Comparison of ENCODE assay signal across 9 cellular contexts in the genomic region with DNA sequence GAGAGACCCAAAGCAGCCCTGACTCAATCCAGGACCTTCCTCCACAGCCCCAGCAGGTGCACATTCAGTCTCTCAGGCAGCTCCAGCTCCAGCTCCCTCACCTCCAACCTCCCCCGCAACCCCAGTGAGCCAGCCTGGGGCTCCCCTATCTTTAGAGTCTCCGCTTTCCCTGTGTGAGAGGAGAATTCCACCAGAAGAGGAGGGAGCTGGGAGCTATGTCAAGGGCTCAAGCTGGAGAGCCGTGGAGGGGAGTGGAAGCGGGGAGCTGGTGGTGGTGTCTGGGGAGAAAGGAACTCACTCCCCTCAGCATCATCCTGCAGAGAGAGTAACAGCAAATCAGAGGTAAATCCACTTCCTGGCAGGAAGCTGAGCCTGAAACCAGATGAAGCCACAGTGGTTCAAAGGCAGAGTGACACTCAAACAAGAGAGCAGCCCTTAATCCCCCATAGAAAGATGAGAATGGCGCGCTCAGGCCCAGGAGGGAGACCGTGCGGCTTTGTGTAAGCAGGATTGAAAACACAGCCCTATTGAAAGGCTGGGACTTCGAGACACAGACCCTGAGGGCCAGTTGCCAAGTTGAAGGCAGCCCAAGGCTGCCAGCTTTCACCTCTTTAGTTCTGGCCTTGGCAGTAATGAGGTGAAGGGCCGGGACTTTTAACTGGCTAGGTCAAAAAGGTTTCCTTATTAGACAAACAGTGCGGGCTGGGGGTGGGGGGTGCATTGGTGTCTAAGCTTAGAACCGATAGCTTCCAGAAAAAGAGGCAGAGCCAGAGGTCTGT. TPM values are rescaled to one million over a fixed set of nuclear protein-coding genes. Genes with fewer than 3 reads are reported as not detected.
DNase-seq lines count a peak whose midpoint lies in the region; ATAC-seq and TF ChIP-seq lines count a peak whose summit lies in the region.
"Had no signal": no experiment of that assay in that cellular context is flagged by ENCODE, and none has a peak within 500 bp of the region (broad histone marks: within the 10 kb centered on the region; RNA-seq: fewer than 3 reads in every experiment).

No MANE protein-coding gene starts in this region.

- no CpG with 5 or more reads among the region's 12 CpGs for WGBS in neuronal stem cell (ENCODE audit: extremely low coverage in 2 of 2, insufficient read length in 2 of 2, insufficient replicate concordance in 1 of 2), 2 donors
- WGBS in stomach, 5 donors, result 45 to 59% (median 53%) methylated on average over 12 of the region's 12 CpGs

- no peak for TF ChIP-seq POLR2A in stomach (IDR thresholded peaks at IDR 0.05)

- peak overlapping the region; percentile 68 for H2AFZ ChIP-seq in neuronal stem cell (ENCODE audit: low read length)

- H3K9me3 ChIP-seq in HAP-1, result no peaks in the 10 kb centered on the region
- H3K9me3 ChIP-seq in neuronal stem cell (replicated peaks in 1 of 2; ENCODE audit: control insufficient read depth in 2 of 2, insufficient read depth in 1 of 2, low read depth in 1 of 2, low read length in 2 of 2), result no peaks in the 10 kb centered on the region
- no peaks in the 10 kb centered on the region for H3K9me3 ChIP-seq in stomach
- H3K9me3 ChIP-seq: right atrium auricular region had no signal

- H2BK5ac ChIP-seq in neuronal stem cell (ENCODE audit: low read length), result no peak overlapping the region

- no peaks in the 10 kb centered on the region for H3K36me3 ChIP-seq in HAP-1 (replicated peaks)
- H3K36me3 ChIP-seq in neuronal stem cell (replicated peaks in 1 of 2; ENCODE audit: control insufficient read depth in 2 of 2, insufficient read depth in 2 of 2, low read length in 2 of 2), result no peaks in the 10 kb centered on the region
- H3K36me3 ChIP-seq in stomach, result no peaks in the 10 kb centered on the region
- H3K36me3 ChIP-seq: right atrium auricular region had no signal

- DNase-seq in HAP-1 (ENCODE audit: low spot score in 2 of 2) (peak; percentile 50 to 79), NCI-H2196 treated with DMSO at 0.1 percent for 48 hours (lab: John Stamatoyannopoulos, UW; ENCODE audit: unreplicated experiment) (peak; percentile 76), neuronal stem cell (ENCODE audit: low spot score) (peak; percentile 73), KBM-7 (no peak), stomach (no peak), GM03348 (ENCODE audit: low spot score) (no peak)

- H2AK5ac ChIP-seq in neuronal stem cell (ENCODE audit: low read depth, low read length), result peak overlapping the region; percentile 57

- H3K4me1 ChIP-seq in HAP-1, result peaks cover 8% of the 10 kb centered on the region
- peaks cover 7 to 46% of the 10 kb centered on the region in 2 donors for H3K4me1 ChIP-seq in neuronal stem cell (ENCODE audit: control insufficient read depth in 2 of 2, insufficient read depth in 1 of 2, low read depth in 1 of 2, low read length in 2 of 2)
- peaks cover 16 to 34% (median 26%) of the 10 kb centered on the region in 4 donors for H3K4me1 ChIP-seq in stomach

- no peak overlapping the region for H2BK120ac ChIP-seq in neuronal stem cell (ENCODE audit: low read depth, low read length)

- H3K18ac ChIP-seq in neuronal stem cell (ENCODE audit: low read length), result peak overlapping the region; percentile 73

- H3K23ac ChIP-seq in neuronal stem cell (ENCODE audit: low read depth, low read length, poor library complexity), result no peak overlapping the region

- peak overlapping the region; percentile 43 for H3K4me2 ChIP-seq in neuronal stem cell (ENCODE audit: insufficient read depth, low read length, poor library complexity, severe bottlenecking)

- ATAC-seq in activated T-helper 17 cell treated with anti-CD3 and anti-CD28 coated beads, Interleukin-2, amount 50 U/mL, for 72 hours (replicated peaks), result peak; percentile 94
- no peak for ATAC-seq in GM18867 (IDR thresholded peaks at IDR 0.05; ENCODE audit: unreplicated experiment)

- in situ Hi-C loops in HAP-1 (cut with MboI; ENCODE audit: low sequenced_read_pairs) (no loop called here), KBM-7 (cut with MboI; ENCODE audit: low pct_unique_long_range_greater_than_20kb, low sequenced_read_pairs) (no loop called here)

- H3K27me3 Mint-ChIP-seq in activated T-helper 17 cell treated with anti-CD3 and anti-CD28 coated beads, Interleukin-2, amount 50 U/mL, for 72 hours, result no peaks in the 10 kb centered on the region

- H3K27ac ChIP-seq in neuronal stem cell (replicated peaks; ENCODE audit: low read length) (peak overlapping the region; percentile 19), stomach (no peak overlapping the region)
- H3K27ac ChIP-seq: right atrium auricular region had no signal

- no peak overlapping the region for H2BK15ac ChIP-seq in neuronal stem cell (ENCODE audit: low read length)

- no peaks in the 10 kb centered on the region for H3K36me3 Mint-ChIP-seq in activated T-helper 17 cell treated with anti-CD3 and anti-CD28 coated beads, Interleukin-2, amount 50 U/mL, for 72 hours (ENCODE audit: low read depth)

- no peaks in the 10 kb centered on the region for H3K27me3 ChIP-seq in HAP-1 (ENCODE audit: low read depth)
- peaks cover 0 to 58% (median 13%) of the 10 kb centered on the region in 3 experiments for H3K27me3 ChIP-seq in neuronal stem cell (ENCODE audit: control insufficient read depth in 3 of 3, insufficient read depth in 3 of 3, low read depth in 1 of 3, low read length in 3 of 3)
- peaks cover 0 to 7% (median 0%) of the 10 kb centered on the region in 3 donors for H3K27me3 ChIP-seq in stomach
- H3K27me3 ChIP-seq: right atrium auricular region had no signal

- H3K4me3 ChIP-seq in HAP-1 (no peak overlapping the region), neuronal stem cell (ENCODE audit: low read length in 2 of 2) (no peak overlapping the region), stomach (no peak overlapping the region)
- H3K4me3 ChIP-seq: right atrium auricular region had no signal

- no peak overlapping the region for H4K91ac ChIP-seq in neuronal stem cell (ENCODE audit: low read depth, low read length, poor library complexity)

- intact Hi-C loops in stomach (cut with DNase I; ENCODE audit: low total_unique reads), result no loop called here

- no peak for TF ChIP-seq CTCF in stomach (IDR thresholded peaks at IDR 0.05)

- H2BK12ac ChIP-seq in neuronal stem cell (ENCODE audit: low read length), result no peak overlapping the region

- peak overlapping the region; percentile 89 for H3K27ac Mint-ChIP-seq in activated T-helper 17 cell treated with anti-CD3 and anti-CD28 coated beads, Interleukin-2, amount 50 U/mL, for 72 hours

- peak overlapping the region; percentile 58 for H3K14ac ChIP-seq in neuronal stem cell (ENCODE audit: low read length)

- H3K79me1 ChIP-seq in neuronal stem cell (ENCODE audit: low read depth, low read length), result no peaks in the 10 kb centered on the region

- peaks cover 15% of the 10 kb centered on the region for H3K4me1 Mint-ChIP-seq in activated T-helper 17 cell treated with anti-CD3 and anti-CD28 coated beads, Interleukin-2, amount 50 U/mL, for 72 hours

- H3K9me3 Mint-ChIP-seq in activated T-helper 17 cell treated with anti-CD3 and anti-CD28 coated beads, Interleukin-2, amount 50 U/mL, for 72 hours, result no peaks in the 10 kb centered on the region

- no peak overlapping the region for H3K9ac ChIP-seq in neuronal stem cell (ENCODE audit: low read depth, low read length, poor library complexity)

- no peak overlapping the region for H4K8ac ChIP-seq in neuronal stem cell (ENCODE audit: low read depth, low read length)

- TF ChIP-seq EP300 in stomach (IDR thresholded peaks at IDR 0.05), result no peak

- no peak overlapping the region for H3K4ac ChIP-seq in neuronal stem cell (ENCODE audit: low read length)

- peak overlapping the region; percentile 64 for H3K4me3 Mint-ChIP-seq in activated T-helper 17 cell treated with anti-CD3 and anti-CD28 coated beads, Interleukin-2, amount 50 U/mL, for 72 hours

RNA-seq across cellular contexts. Expression of gene CDON, which starts 21.4 kb away (rescaled TPM):
- 1 to 10 TPM; 1.8 to 2.6 TPM for total RNA-seq in activated T-helper 17 cell treated with anti-CD3 and anti-CD28 coated beads, Interleukin-2, amount 50 U/mL, for 72 hours
- 39.7 TPM for polyA plus RNA-seq in neuronal stem cell (2013, experiment 1 of 2)
- 38.5 TPM for polyA plus RNA-seq in neuronal stem cell (2013, experiment 2 of 2)
- 10 to 100 TPM; 16.1 to 80.8 (median 26.8) TPM for total RNA-seq in stomach
- 1 to 10 TPM in 1 of 3 donors, under 1 TPM in 2; 0.31 to 1.0 (median 0.44) TPM for polyA plus RNA-seq in stomach

Comparison
In these comparisons a context has a peak if more than half of its experiments do, and no peak if none do; other contexts are left out.
1. DNase-seq: peak in HAP-1 (2 of 2), NCI-H2196 treated with DMSO at 0.1 percent for 48 hours (single experiment) and neuronal stem cell (single experiment); none in KBM-7 (single experiment), stomach (single experiment) and GM03348 (single experiment).
2. RNA of gene CDON, which starts 21.4 kb away (total RNA-seq): 16.1 to 80.8 TPM in stomach; 1.8 to 2.6 TPM in activated T-helper 17 cell treated with anti-CD3 and anti-CD28 coated beads, Interleukin-2, amount 50 U/mL, for 72 hours; every median in the first group is over 4 times any median in the second.